13 cellular contexts compared by ENCODE assay signal in the genomic region with DNA sequence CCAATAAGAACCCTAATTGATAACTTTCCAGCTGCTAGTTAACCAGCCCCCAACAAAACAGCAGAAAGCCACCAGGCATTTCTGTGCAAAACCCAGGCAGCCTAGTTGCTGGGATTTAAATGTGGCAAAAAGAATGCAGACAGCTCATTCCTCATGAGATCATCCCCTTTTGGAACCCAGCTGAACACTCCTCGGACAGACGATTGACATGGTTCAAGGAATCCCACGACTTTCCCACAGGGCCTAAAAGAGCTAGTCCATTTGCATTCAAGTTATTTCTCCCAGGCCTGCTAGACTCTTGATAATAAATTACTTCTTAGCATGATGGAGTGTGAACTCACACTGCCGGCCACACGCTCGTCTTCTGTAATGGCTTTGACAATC. TPM values are rescaled to one million over a fixed set of nuclear protein-coding genes. Genes with fewer than 3 reads are reported as not detected.
DNase-seq lines count a peak whose midpoint lies in the region; TF ChIP-seq lines count a peak whose summit lies in the region.
"Had no signal": no experiment of that assay in that cellular context is flagged by ENCODE, and none has a peak within 500 bp of the region (broad histone marks: within the 10 kb centered on the region; RNA-seq: fewer than 3 reads in every experiment).

No MANE protein-coding gene starts in this region.

- H3K4me3 Mint-ChIP-seq in osteocyte (ENCODE audit: unreplicated experiment), result peak overlapping the region; percentile 39
- H3K4me3 Mint-ChIP-seq: activated CD8-positive, alpha-beta T cell treated with anti-CD3 and anti-CD28 coated beads, Interleukin-2, amount 10 ng/mL, durations not matched to agents 7 days and 5 days; activated T-helper 17 cell treated with anti-CD3 and anti-CD28 coated beads, Interleukin-2, amount 50 U/mL, for 72 hours had no signal

- H3K9me3 Mint-ChIP-seq in osteocyte (ENCODE audit: unreplicated experiment), result no peaks in the 10 kb centered on the region
- H3K9me3 Mint-ChIP-seq: activated T-helper 17 cell treated with anti-CD3 and anti-CD28 coated beads, Interleukin-2, amount 50 U/mL, for 72 hours had no signal

- no peaks in the 10 kb centered on the region for H3K27me3 Mint-ChIP-seq in osteocyte (ENCODE audit: unreplicated experiment)

- no peak for TF ChIP-seq CTCF in osteocyte (IDR thresholded peaks at IDR 0.05)

- H3K27ac Mint-ChIP-seq in osteocyte (ENCODE audit: unreplicated experiment), result peak overlapping the region; percentile 96
- H3K27ac Mint-ChIP-seq: activated CD8-positive, alpha-beta T cell treated with anti-CD3 and anti-CD28 coated beads, Interleukin-2, amount 10 ng/mL, durations not matched to agents 7 days and 5 days; activated T-helper 17 cell treated with anti-CD3 and anti-CD28 coated beads, Interleukin-2, amount 50 U/mL, for 72 hours had no signal

- DNase-seq in AG08395 (ENCODE audit: low spot score), result peak; percentile 12
- DNase-seq in NCI-H82 (lab: John Stamatoyannopoulos, UW), result peak; percentile 60
- peak; percentile 95 for DNase-seq in glomerular visceral epithelial cell (ENCODE audit: extremely low spot score)
- no peak for DNase-seq in osteocyte (ENCODE audit: extremely low spot score, unreplicated experiment)
- DNase-seq in hepatic stellate cell (ENCODE audit: low spot score), result no peak
- no peak for DNase-seq in activated CD4-positive, alpha-beta T cell treated with anti-CD3 and anti-CD28 coated beads, Interleukin-2, amount 50 U/mL, for 48 hours
- no peak for DNase-seq in SHP77 (lab: John Stamatoyannopoulos, UW)
- no peak for DNase-seq in cerebellar nuclear complex (lab: John Stamatoyannopoulos, UW)
- DNase-seq: activated CD8-positive, alpha-beta T cell treated with anti-CD3 and anti-CD28 coated beads, Interleukin-2, amount 10 ng/mL, durations not matched to agents 7 days and 5 days; amygdala; NCI-H1048; stimulated activated CD4-positive, alpha-beta T cell treated with anti-CD3 and anti-CD28 coated beads, Interleukin-2, amount 100 ng/mL, for 48 hours had no signal

- peaks cover 99% of the 10 kb centered on the region for H3K4me1 Mint-ChIP-seq in osteocyte (ENCODE audit: unreplicated experiment)
- H3K4me1 Mint-ChIP-seq: activated T-helper 17 cell treated with anti-CD3 and anti-CD28 coated beads, Interleukin-2, amount 50 U/mL, for 72 hours had no signal

- peaks cover 75% of the 10 kb centered on the region for H3K36me3 Mint-ChIP-seq in osteocyte (ENCODE audit: unreplicated experiment)

RNA-seq across cellular contexts. Expression of gene JAG1, which starts 24.0 kb away (rescaled TPM):
- total RNA-seq in osteocyte, result 246 and 254 TPM in 2 replicates

Comparison
In these comparisons a context has a peak if more than half of its experiments do, and no peak if none do; other contexts are left out.
1. DNase-seq: peak in AG08395 (single experiment), NCI-H82 (single experiment) and glomerular visceral epithelial cell (single experiment); none in osteocyte (single experiment), hepatic stellate cell (single experiment), activated CD4-positive, alpha-beta T cell treated with anti-CD3 and anti-CD28 coated beads, Interleukin-2, amount 50 U/mL, for 48 hours (0 of 2), SHP77 (0 of 2) and cerebellar nuclear complex (0 of 2).